Comparison of ENCODE assay signal across 8 cellular contexts in the genomic region with DNA sequence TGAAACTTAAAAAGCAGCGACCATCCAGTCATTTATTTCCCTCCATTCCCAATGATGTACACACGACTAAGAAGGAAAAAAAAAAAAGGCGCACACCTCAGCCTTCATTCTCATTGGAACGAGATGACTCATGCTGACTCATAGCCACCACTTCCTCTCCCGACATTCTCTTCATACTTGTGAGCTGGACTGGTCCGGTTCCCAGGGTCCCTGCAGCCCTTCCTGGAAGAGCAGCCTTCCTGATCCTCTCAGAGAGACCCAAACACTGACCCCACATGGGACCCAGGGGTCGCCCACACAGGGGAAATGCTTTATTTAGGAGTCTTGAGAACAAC.
DNase-seq lines count a peak whose midpoint lies in the region; ATAC-seq and TF ChIP-seq lines count a peak whose summit lies in the region.
"Not testable (repeated sequence)": the region's sequence is repeated elsewhere in the genome, so short reads cannot be mapped to it uniquely, and the experiment has no call there.

No MANE protein-coding gene starts in this region.

- not testable (repeated sequence) for H3K27me3 ChIP-seq in RWPE2 (ENCODE audit: insufficient read depth, poor library complexity, severe bottlenecking); adrenal gland; naive thymus-derived CD4-positive, alpha-beta T cell (ENCODE audit: control insufficient read depth in 2 of 2, insufficient read depth in 2 of 2, low read length in 2 of 2); thyroid gland

- not testable (repeated sequence) for H3K36me3 ChIP-seq in ES-I3 (ENCODE audit: insufficient read depth, low read length); RWPE2 (ENCODE audit: low read depth); adrenal gland (replicated peaks in 1 of 2); naive thymus-derived CD4-positive, alpha-beta T cell (ENCODE audit: control insufficient read depth in 2 of 3, insufficient read depth in 3 of 3, low read length in 3 of 3); thyroid gland

- not testable (repeated sequence) for H3K4me3 ChIP-seq in RWPE2 (ENCODE audit: severe bottlenecking); naive thymus-derived CD4-positive, alpha-beta T cell (ENCODE audit: low read length); thyroid gland (replicated peaks in 1 of 3)
- H3K4me3 ChIP-seq in adrenal gland (peak overlapping the region in 1 of 4 donors; percentile 56), fibroblast of villous mesenchyme (ENCODE audit: low read depth, low read length) (peak overlapping the region; percentile 50)

- 0 to 10% (median 1%) methylated on average over 1 to 4 of the region's 7 CpGs for WGBS in adrenal gland, 4 donors
- WGBS in thyroid gland, 2 donors, result 0 to 10% methylated on average over 2 to 5 of the region's 7 CpGs

- not testable (repeated sequence) for H3K9me3 ChIP-seq in ES-I3 (ENCODE audit: control insufficient read depth, insufficient read depth, low read length); RWPE2 (ENCODE audit: severe bottlenecking); adrenal gland (replicated peaks in 1 of 3); naive thymus-derived CD4-positive, alpha-beta T cell (ENCODE audit: control insufficient read depth in 2 of 3, low read length in 3 of 3); thyroid gland

- intact Hi-C loops in adrenal gland (cut with DNase I); naive thymus-derived CD4-positive, alpha-beta T cell (cut with micrococcal nuclease); thyroid gland (cut with DNase I): not testable (repeated sequence)

- H3K9me3 Mint-ChIP-seq in naive thymus-derived CD4-positive, alpha-beta T cell, result not testable (repeated sequence)

- not testable (repeated sequence) for TF ChIP-seq POLR2A in adrenal gland (IDR thresholded peaks at IDR 0.05); thyroid gland (IDR thresholded peaks at IDR 0.05)

- DNase-seq in RWPE2 (ENCODE audit: low spot score); adrenal gland; fibroblast of villous mesenchyme (ENCODE audit: low read depth); naive thymus-derived CD4-positive, alpha-beta T cell; thyroid gland: not testable (repeated sequence)

- peaks cover 0 to 11% (median 0%) of the 10 kb centered on the region in 5 donors for H3K36me3 Mint-ChIP-seq in naive thymus-derived CD4-positive, alpha-beta T cell

- not testable (repeated sequence) for H3K27ac ChIP-seq in RWPE2 (ENCODE audit: poor library complexity, severe bottlenecking); naive thymus-derived CD4-positive, alpha-beta T cell (ENCODE audit: low read depth, low read length)
- H3K27ac ChIP-seq in adrenal gland (peak overlapping the region; percentile 11 to 92 (median 75)), thyroid gland (peak overlapping the region in 2 of 3 donors; percentile 68 to 71)

- H3K4me3 Mint-ChIP-seq in naive thymus-derived CD4-positive, alpha-beta T cell, result peak overlapping the region in 3 of 10 donors; percentile 19 to 65 (median 51)

- not testable (repeated sequence) for H3K4me1 ChIP-seq in ES-I3 (ENCODE audit: insufficient read depth, low read length); adrenal gland (replicated peaks in 1 of 2); naive thymus-derived CD4-positive, alpha-beta T cell (ENCODE audit: control insufficient read depth in 2 of 2, insufficient read depth in 2 of 2, low read length in 2 of 2); thyroid gland
- peaks cover 15% of the 10 kb centered on the region for H3K4me1 ChIP-seq in RWPE2 (ENCODE audit: insufficient read depth, poor library complexity, severe bottlenecking)

- not testable (repeated sequence) for TF ChIP-seq CTCF in RWPE2 (IDR thresholded peaks at IDR 0.05; ENCODE audit: poor library complexity, severe bottlenecking); adrenal gland (IDR thresholded peaks at IDR 0.05); fibroblast of villous mesenchyme (IDR thresholded peaks at IDR 0.05; ENCODE audit: insufficient read depth, low read depth, low read length); thyroid gland (IDR thresholded peaks at IDR 0.05)

- peak; percentile 58 for ATAC-seq in GM21737 (IDR thresholded peaks at IDR 0.05; ENCODE audit: unreplicated experiment)
- peak; percentile 47 for ATAC-seq in HG03175 (IDR thresholded peaks at IDR 0.05; ENCODE audit: unreplicated experiment)
- peak; percentile 60 for ATAC-seq in RWPE2 (ENCODE audit: low read depth)
- ATAC-seq in naive thymus-derived CD4-positive, alpha-beta T cell, result peak; percentile 72

- POLR2A ChIA-PET in naive thymus-derived CD4-positive, alpha-beta T cell (lab: Charles Lee), result not testable (repeated sequence)

- H3K9ac ChIP-seq in ES-I3 (ENCODE audit: low read depth, low read length), result peak overlapping the region; percentile 48; the same call in 1 of the 2 replicates

- H3K27me3 Mint-ChIP-seq in naive thymus-derived CD4-positive, alpha-beta T cell, result not testable (repeated sequence)

- peak overlapping the region in 1 of 9 donors; percentile 65 for H3K27ac Mint-ChIP-seq in naive thymus-derived CD4-positive, alpha-beta T cell

- peaks cover 0 to 22% (median 0%) of the 10 kb centered on the region in 7 donors for H3K4me1 Mint-ChIP-seq in naive thymus-derived CD4-positive, alpha-beta T cell

- CTCF ChIA-PET in naive thymus-derived CD4-positive, alpha-beta T cell (lab: Charles Lee), result not testable (repeated sequence)
